ENCODE assay signal across 6 cellular contexts in the genomic region with DNA sequence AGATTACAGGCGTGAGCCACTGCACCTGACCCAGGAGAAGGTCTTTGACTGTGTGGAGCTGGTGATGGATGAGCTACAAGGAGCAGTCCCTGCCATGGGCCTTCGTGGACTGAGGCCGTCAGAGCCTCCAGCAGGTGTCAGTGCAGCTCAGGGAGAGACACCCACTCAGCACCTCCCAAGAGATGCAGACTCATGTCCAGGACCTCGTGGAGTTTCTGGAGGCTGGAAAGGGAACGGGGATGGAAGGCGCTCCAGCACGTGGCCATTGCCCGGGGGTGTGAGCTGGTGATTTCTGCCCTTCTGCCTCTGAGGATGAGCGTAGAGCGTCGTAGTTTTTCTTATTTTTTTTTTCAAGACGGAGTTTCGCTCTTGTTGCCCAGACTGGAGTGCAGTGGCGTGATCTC. TPM values are rescaled to one million over a fixed set of nuclear protein-coding genes. Genes with fewer than 3 reads are reported as not detected.
A peak's percentile ranks its signal among the peaks of the same experiment; 100 is the strongest.
DNase-seq lines count a peak whose midpoint lies in the region; ATAC-seq, FAIRE-seq and TF ChIP-seq lines count a peak whose summit lies in the region.

No MANE protein-coding gene starts in this region.

- H3K9ac ChIP-seq in SU-DHL-6 (ENCODE audit: low read length) (no peak overlapping the region), keratinocyte (ENCODE audit: control insufficient read depth, extremely low read depth, insufficient read depth, low read length) (no peak overlapping the region)

- TF ChIP-seq CTCF in SU-DHL-6 (IDR thresholded peaks at IDR 0.05; ENCODE audit: insufficient read depth, low read length, poor library complexity, severe bottlenecking): peak; percentile 46
- peak; percentile 70 to 83 (median 77) for TF ChIP-seq CTCF in keratinocyte (optimal IDR thresholded peaks at IDR 0.05 in 1 of 3, IDR thresholded peaks at IDR 0.05 in 1 of 3, conservative IDR thresholded peaks at IDR 0.05 in 1 of 3; ENCODE audit: extremely low read depth in 1 of 3, insufficient read depth in 2 of 3, low read length in 3 of 3)

- H4K20me1 ChIP-seq in SU-DHL-6 (ENCODE audit: low read depth, low read length) (no peaks in the 10 kb centered on the region), keratinocyte (ENCODE audit: control insufficient read depth, extremely low read depth, insufficient read depth, low read length) (peaks cover 3% of the 10 kb centered on the region)

- no peaks in the 10 kb centered on the region for H3K79me2 ChIP-seq in SU-DHL-6 (ENCODE audit: insufficient read depth, low read length)
- H3K79me2 ChIP-seq in keratinocyte (ENCODE audit: control insufficient read depth, insufficient read depth, low read length): no peaks in the 10 kb centered on the region

- no peak overlapping the region for H2AFZ ChIP-seq in SU-DHL-6 (ENCODE audit: low read depth, low read length, severe bottlenecking)
- no peak overlapping the region for H2AFZ ChIP-seq in keratinocyte (ENCODE audit: control insufficient read depth, low read length)

- peaks cover 21% of the 10 kb centered on the region for H3F3A ChIP-seq in SU-DHL-6 (ENCODE audit: insufficient read depth)

- H3K4me2 ChIP-seq in SU-DHL-6 (ENCODE audit: low read depth, low read length, poor library complexity, severe bottlenecking) (no peak overlapping the region), keratinocyte (ENCODE audit: control insufficient read depth, extremely low read depth, insufficient read depth, low read depth, low read length) (no peak overlapping the region)

- dilution Hi-C loops in keratinocyte (cut with MboI; ENCODE audit: extremely low pct_ligation_motif_present, low sequenced_read_pairs): no loop called here

- no peaks in the 10 kb centered on the region for H3K9me1 ChIP-seq in keratinocyte (ENCODE audit: control insufficient read depth, extremely low read depth, insufficient read depth, low read length)

- no peaks in the 10 kb centered on the region for H3K27me3 ChIP-seq in SU-DHL-6 (ENCODE audit: low read length)
- H3K27me3 ChIP-seq in keratinocyte (ENCODE audit: control insufficient read depth, extremely low read depth, insufficient read depth, low read length): no peaks in the 10 kb centered on the region

- H3K9me2 ChIP-seq in SU-DHL-6 (replicated peaks; ENCODE audit: insufficient read depth, low read length): no peaks in the 10 kb centered on the region

- H3K27ac ChIP-seq in SU-DHL-6 (ENCODE audit: low read depth, low read length) (peak overlapping the region; percentile 67), keratinocyte (ENCODE audit: control insufficient read depth, insufficient read depth, low read length) (no peak overlapping the region)

- ATAC-seq in GM21723 (IDR thresholded peaks at IDR 0.05; ENCODE audit: unreplicated experiment): no peak

- H3K4me1 ChIP-seq in keratinocyte (ENCODE audit: control insufficient read depth, extremely low read depth, insufficient read depth, low read length): no peaks in the 10 kb centered on the region

- H3K9me3 ChIP-seq in SU-DHL-6 (ENCODE audit: insufficient read depth, low read length) (no peaks in the 10 kb centered on the region), keratinocyte (ENCODE audit: control insufficient read depth, low read depth, low read length) (no peaks in the 10 kb centered on the region)

- H3K36me3 ChIP-seq in SU-DHL-6 (ENCODE audit: low read length): no peaks in the 10 kb centered on the region
- H3K36me3 ChIP-seq in keratinocyte (ENCODE audit: control insufficient read depth in 2 of 2, extremely low read depth in 1 of 2, insufficient read depth in 2 of 2, low read length in 2 of 2): peaks cover 3 to 5% of the 10 kb centered on the region in 2 experiments

- peak; percentile 21 to 38 for DNase-seq in stimulated activated CD4-positive, alpha-beta T cell treated with anti-CD3 and anti-CD28 coated beads, Interleukin-2, amount 100 ng/mL, for 24 hours
- no peak for DNase-seq in stimulated activated CD4-positive, alpha-beta T cell treated with anti-CD3 and anti-CD28 coated beads, Interleukin-12 subunit alpha, Interleukin-12 subunit beta, amount 100 ng/mL, for 4 hours
- DNase-seq in keratinocyte (ENCODE audit: low read depth, low spot score): no peak
- DNase-seq in central memory CD4-positive, alpha-beta T cell: no peak

- H3K4me3 ChIP-seq in SU-DHL-6 (ENCODE audit: insufficient read depth, low read length, poor library complexity, severe bottlenecking) (no peak overlapping the region), keratinocyte (ENCODE audit: control insufficient read depth in 2 of 3, extremely low read depth in 1 of 3, insufficient read depth in 2 of 3, low read depth in 1 of 3, low read length in 3 of 3) (no peak overlapping the region)

- no peak for FAIRE-seq in keratinocyte (lab: Jason Lieb, UNC)

RNA-seq across cellular contexts. Expression of a gene that starts 9.5 kb away (rescaled TPM):
- 5.8 to 9.8 TPM (median 7.8 TPM) in 3 replicates for polyA plus RNA-seq in keratinocyte
- polyA plus RNA-seq in keratinocyte (2011; ENCODE audit: low read depth): 1.6 TPM
- polyA plus RNA-seq in keratinocyte (2011; cell fraction: cytosol; rRNA removed): 3.7 and 9.2 TPM in 2 replicates
- 10.6 and 18.7 TPM in 2 replicates for polyA plus RNA-seq in keratinocyte (2011; cell fraction: nucleus; rRNA removed)
- 7.0 and 11.9 TPM in 2 replicates for polyA plus RNA-seq in keratinocyte (2012; ENCODE audit: low replicate concordance)
- polyA minus RNA-seq in keratinocyte: 5.8 to 11.4 TPM (median 7.4 TPM) in 3 replicates
- polyA minus RNA-seq in keratinocyte (2011; cell fraction: cytosol; rRNA and poly(A)+ RNA removed): 36.6 TPM
- 25.4 and 32.9 TPM in 2 replicates for polyA minus RNA-seq in keratinocyte (2011; cell fraction: nucleus; rRNA and poly(A)+ RNA removed)

RNA-seq across cellular contexts. Expression of a gene that starts 15.1 kb away (rescaled TPM):
- 0.43 to 2.4 TPM (median 2.2 TPM) in 3 replicates for polyA plus RNA-seq in keratinocyte
- 1.5 TPM for polyA plus RNA-seq in keratinocyte (2011; ENCODE audit: low read depth)
- 0.95 and 2.5 TPM in 2 replicates for polyA plus RNA-seq in keratinocyte (2011; cell fraction: cytosol; rRNA removed)
- polyA plus RNA-seq in keratinocyte (2011; cell fraction: nucleus; rRNA removed): 11.2 and 13.2 TPM in 2 replicates
- polyA plus RNA-seq in keratinocyte (2012; ENCODE audit: low replicate concordance): 0.61 and 10.6 TPM in 2 replicates
- polyA minus RNA-seq in keratinocyte: 0.73 to 0.83 TPM in 2 of 3 replicates, not detected in the other
- polyA minus RNA-seq in keratinocyte (2011; cell fraction: cytosol; rRNA and poly(A)+ RNA removed): 2.9 TPM
- 10.5 and 14.6 TPM in 2 replicates for polyA minus RNA-seq in keratinocyte (2011; cell fraction: nucleus; rRNA and poly(A)+ RNA removed)

RNA-seq across cellular contexts. Expression of a gene that starts 31.9 kb away (rescaled TPM):
- polyA plus RNA-seq in keratinocyte: 25.1 to 40.2 TPM (median 35.0 TPM) in 3 replicates
- polyA plus RNA-seq in keratinocyte (2011; ENCODE audit: low read depth): 11.6 TPM
- polyA plus RNA-seq in keratinocyte (2011; cell fraction: cytosol; rRNA removed): 29.8 and 55.0 TPM in 2 replicates
- polyA plus RNA-seq in keratinocyte (2011; cell fraction: nucleus; rRNA removed): 36.6 and 50.0 TPM in 2 replicates
- 40.6 and 53.2 TPM in 2 replicates for polyA plus RNA-seq in keratinocyte (2012; ENCODE audit: low replicate concordance)
- 35.7 to 44.2 TPM (median 43.6 TPM) in 3 replicates for polyA minus RNA-seq in keratinocyte
- polyA minus RNA-seq in keratinocyte (2011; cell fraction: cytosol; rRNA and poly(A)+ RNA removed): 75.4 TPM
- 33.1 and 37.6 TPM in 2 replicates for polyA minus RNA-seq in keratinocyte (2011; cell fraction: nucleus; rRNA and poly(A)+ RNA removed)

RNA-seq across cellular contexts. Expression of a gene that starts 35.9 kb away (rescaled TPM):
- polyA plus RNA-seq in keratinocyte: not detected in 3 replicates
- not detected for polyA plus RNA-seq in keratinocyte (2011; ENCODE audit: low read depth)
- not detected in 2 replicates for polyA plus RNA-seq in keratinocyte (2011; cell fraction: cytosol; rRNA removed)
- polyA plus RNA-seq in keratinocyte (2011; cell fraction: nucleus; rRNA removed): not detected in 2 replicates
- polyA plus RNA-seq in keratinocyte (2012; ENCODE audit: low replicate concordance): not detected in 2 replicates
- not detected in 3 replicates for polyA minus RNA-seq in keratinocyte
- polyA minus RNA-seq in keratinocyte (2011; cell fraction: cytosol; rRNA and poly(A)+ RNA removed): not detected
- polyA minus RNA-seq in keratinocyte (2011; cell fraction: nucleus; rRNA and poly(A)+ RNA removed): not detected in 2 replicates

RNA-seq across cellular contexts. Expression of a gene that starts 45.9 kb away (rescaled TPM):
- polyA plus RNA-seq in keratinocyte: 390 to 693 TPM (median 440 TPM) in 3 replicates
- polyA plus RNA-seq in keratinocyte (2011; ENCODE audit: low read depth): 64.2 TPM
- polyA plus RNA-seq in keratinocyte (2011; cell fraction: cytosol; rRNA removed): 328 and 496 TPM in 2 replicates
- 336 and 469 TPM in 2 replicates for polyA plus RNA-seq in keratinocyte (2011; cell fraction: nucleus; rRNA removed)
- 276 and 744 TPM in 2 replicates for polyA plus RNA-seq in keratinocyte (2012; ENCODE audit: low replicate concordance)
- 387 to 836 TPM (median 396 TPM) in 3 replicates for polyA minus RNA-seq in keratinocyte
- 512 TPM for polyA minus RNA-seq in keratinocyte (2011; cell fraction: cytosol; rRNA and poly(A)+ RNA removed)
- 252 and 259 TPM in 2 replicates for polyA minus RNA-seq in keratinocyte (2011; cell fraction: nucleus; rRNA and poly(A)+ RNA removed)

Comparison
In these comparisons a context has a peak if more than half of its experiments do, and no peak if none do; other contexts are left out.
1. DNase-seq: peak in stimulated activated CD4-positive, alpha-beta T cell treated with anti-CD3 and anti-CD28 coated beads, Interleukin-2, amount 100 ng/mL, for 24 hours (2 of 2); none in stimulated activated CD4-positive, alpha-beta T cell treated with anti-CD3 and anti-CD28 coated beads, Interleukin-12 subunit alpha, Interleukin-12 subunit beta, amount 100 ng/mL, for 4 hours (single experiment), keratinocyte (single experiment) and central memory CD4-positive, alpha-beta T cell (single experiment).